Comparison of ENCODE assay signal across 10 cellular contexts in the genomic region with DNA sequence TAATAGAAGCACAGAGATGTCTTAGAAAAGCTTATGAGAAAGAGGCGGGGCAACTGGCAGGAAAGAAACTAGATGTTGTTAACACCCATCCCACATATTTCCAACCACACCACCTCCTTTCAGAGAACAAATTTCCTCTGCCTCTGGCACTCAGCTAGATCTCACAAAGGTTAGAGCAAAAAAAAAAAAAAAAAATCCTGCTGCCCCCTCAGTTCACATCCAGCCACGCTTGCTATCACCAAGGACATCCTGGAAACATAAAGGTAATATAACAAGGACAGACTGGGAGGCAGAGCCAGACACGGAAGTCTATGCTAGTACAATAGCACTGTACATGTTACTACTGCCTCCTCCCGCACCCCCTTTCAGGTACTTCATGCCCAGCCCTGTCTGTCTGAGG.
DNase-seq lines count a peak whose midpoint lies in the region; ATAC-seq and FAIRE-seq lines count a peak whose summit lies in the region.
"Had no signal": no experiment of that assay in that cellular context is flagged by ENCODE, and none has a peak within 500 bp of the region (broad histone marks: within the 10 kb centered on the region; RNA-seq: fewer than 3 reads in every experiment).

No MANE protein-coding gene starts in this region.

- H3K27ac ChIP-seq in CD8-positive, alpha-beta memory T cell (ENCODE audit: low read depth, low read length): no peak overlapping the region
- H3K27ac ChIP-seq in small intestine (ENCODE audit: low read depth in 1 of 2, low read length in 1 of 2): peak overlapping the region; percentile 61 to 76

- peak overlapping the region; percentile 80 to 99 (median 94) for H3K27ac Mint-ChIP-seq in CD8-positive, alpha-beta memory T cell
- H3K27ac Mint-ChIP-seq in activated T-helper 2 cell treated with anti-CD3 and anti-CD28 coated beads, Interferon-gamma antibody, Interleukin-2, Interleukin-4, amounts not matched to agents 10 μg/mL and 5 μg/mL and 100 μg/mL, durations not matched to agents 14 hours and 24 hours and 36 hours: peak overlapping the region; percentile 76

- no peaks in the 10 kb centered on the region for H3K27me3 ChIP-seq in CD8-positive, alpha-beta memory T cell (ENCODE audit: insufficient read depth, low read length, poor library complexity, severe bottlenecking)
- H3K27me3 ChIP-seq in small intestine (ENCODE audit: control insufficient read depth in 2 of 2, insufficient read depth in 2 of 2, low read length in 2 of 2): no peaks in the 10 kb centered on the region

- H3K4me3 Mint-ChIP-seq in CD8-positive, alpha-beta memory T cell: peak overlapping the region; percentile 11 to 86 (median 81)
- H3K4me3 Mint-ChIP-seq in activated T-helper 2 cell treated with anti-CD3 and anti-CD28 coated beads, Interferon-gamma antibody, Interleukin-2, Interleukin-4, amounts not matched to agents 10 μg/mL and 5 μg/mL and 100 μg/mL, durations not matched to agents 14 hours and 24 hours and 36 hours (ENCODE audit: low read depth): peak overlapping the region; percentile 26

- H3K4me1 Mint-ChIP-seq in CD8-positive, alpha-beta memory T cell: peaks cover 45 to 53% (median 50%) of the 10 kb centered on the region in 3 donors
- peaks cover 50% of the 10 kb centered on the region for H3K4me1 Mint-ChIP-seq in activated T-helper 2 cell treated with anti-CD3 and anti-CD28 coated beads, Interferon-gamma antibody, Interleukin-2, Interleukin-4, amounts not matched to agents 10 μg/mL and 5 μg/mL and 100 μg/mL, durations not matched to agents 14 hours and 24 hours and 36 hours (ENCODE audit: low read depth)

- CTCF ChIA-PET in CD8-positive, alpha-beta memory T cell (lab: Charles Lee): interaction anchor here (0.7 to 1.8 kb wide), 5 partner anchors 11 to 245 kb away, joined by 3 to 4 read pairs (median 3); no protein-coding TSS in a partner anchor

- POLR2A ChIA-PET in CD8-positive, alpha-beta memory T cell (lab: Charles Lee): interaction anchor here (0.6 kb wide), 1 partner anchor 240 kb away, joined by 5 read pairs; no protein-coding TSS in a partner anchor

- no peaks in the 10 kb centered on the region for H3K36me3 ChIP-seq in CD8-positive, alpha-beta memory T cell (ENCODE audit: insufficient read depth, low read length)
- no peaks in the 10 kb centered on the region for H3K36me3 ChIP-seq in small intestine (ENCODE audit: control insufficient read depth in 2 of 2, insufficient read depth in 2 of 2, low read length in 2 of 2)

- ATAC-seq in HG03354 (IDR thresholded peaks at IDR 0.05; ENCODE audit: poor library complexity, severe bottlenecking, unreplicated experiment): peak; percentile 32

- intact Hi-C loops in activated T-helper 2 cell treated with anti-CD3 and anti-CD28 coated beads, Interferon-gamma antibody, Interleukin-2, Interleukin-4, amounts not matched to agents 10 μg/mL and 5 μg/mL and 100 μg/mL, durations not matched to agents 14 hours and 24 hours and 36 hours (cut with micrococcal nuclease): loop anchor here (1.0 kb wide), 3 partner anchors 35 to 492 kb away; no protein-coding TSS in a partner anchor

- H3K9me3 ChIP-seq in CD8-positive, alpha-beta memory T cell (ENCODE audit: low read length): no peaks in the 10 kb centered on the region
- H3K9me3 ChIP-seq in small intestine (ENCODE audit: control insufficient read depth, low read depth): no peaks in the 10 kb centered on the region

- peaks cover 36% of the 10 kb centered on the region for H3K4me1 ChIP-seq in CD8-positive, alpha-beta memory T cell (ENCODE audit: insufficient read depth, low read length)
- peaks cover 2 to 8% of the 10 kb centered on the region in 2 donors for H3K4me1 ChIP-seq in small intestine (ENCODE audit: control insufficient read depth in 2 of 2, insufficient read depth in 1 of 2, low read depth in 1 of 2, low read length in 1 of 2)

- no peak for FAIRE-seq in small intestine (lab: Jason Lieb, UNC)

- DNase-seq in CD8-positive, alpha-beta memory T cell: peak in 4 of 5 donors; percentile 13 to 61 (median 50)
- peak; percentile 34 for DNase-seq in activated T-helper 2 cell treated with anti-CD3 and anti-CD28 coated beads, Interferon-gamma antibody, Interleukin-2, Interleukin-4, amounts not matched to agents 10 μg/mL and 5 μg/mL and 100 μg/mL, durations not matched to agents 14 hours and 24 hours and 36 hours (ENCODE audit: low spot score)
- DNase-seq in small intestine (peak; percentile 70), NCI-H748 treated with DMSO at 0.1 percent for 48 hours (lab: John Stamatoyannopoulos, UW) (no peak), globus pallidus (ENCODE audit: low spot score) (no peak), NCI-H1105 (lab: John Stamatoyannopoulos, UW) (no peak), DMS153 treated with DMSO at 0.1 percent for 48 hours (lab: John Stamatoyannopoulos, UW; ENCODE audit: unreplicated experiment) (no peak)
- DNase-seq: NCI-H1436 had no signal

- WGBS in small intestine, 3 donors: 23 to 47% (median 33%) methylated on average over 4 of the region's 4 CpGs

- H3K27me3 Mint-ChIP-seq in CD8-positive, alpha-beta memory T cell: no peaks in the 10 kb centered on the region
- H3K27me3 Mint-ChIP-seq in activated T-helper 2 cell treated with anti-CD3 and anti-CD28 coated beads, Interferon-gamma antibody, Interleukin-2, Interleukin-4, amounts not matched to agents 10 μg/mL and 5 μg/mL and 100 μg/mL, durations not matched to agents 14 hours and 24 hours and 36 hours (ENCODE audit: low read depth): no peaks in the 10 kb centered on the region

- H3K36me3 Mint-ChIP-seq in CD8-positive, alpha-beta memory T cell: peaks cover 0 to 13% (median 3%) of the 10 kb centered on the region in 3 donors
- peaks cover 28% of the 10 kb centered on the region for H3K36me3 Mint-ChIP-seq in activated T-helper 2 cell treated with anti-CD3 and anti-CD28 coated beads, Interferon-gamma antibody, Interleukin-2, Interleukin-4, amounts not matched to agents 10 μg/mL and 5 μg/mL and 100 μg/mL, durations not matched to agents 14 hours and 24 hours and 36 hours (ENCODE audit: low read depth)

- peak overlapping the region; percentile 26 for H3K4me3 ChIP-seq in CD8-positive, alpha-beta memory T cell (ENCODE audit: low read length)
- H3K4me3 ChIP-seq in small intestine (ENCODE audit: low read depth in 1 of 2, low read length in 2 of 2): no peak overlapping the region
- H3K4me3 ChIP-seq: lung had no signal

- H3K9me3 Mint-ChIP-seq in CD8-positive, alpha-beta memory T cell: peaks cover 0 to 11% (median 5%) of the 10 kb centered on the region in 5 donors
- H3K9me3 Mint-ChIP-seq in activated T-helper 2 cell treated with anti-CD3 and anti-CD28 coated beads, Interferon-gamma antibody, Interleukin-2, Interleukin-4, amounts not matched to agents 10 μg/mL and 5 μg/mL and 100 μg/mL, durations not matched to agents 14 hours and 24 hours and 36 hours: peaks cover 49% of the 10 kb centered on the region

Comparison
In these comparisons a context has a peak if more than half of its experiments do, and no peak if none do; other contexts are left out.
1. DNase-seq: peak in CD8-positive, alpha-beta memory T cell (4 of 5), activated T-helper 2 cell treated with anti-CD3 and anti-CD28 coated beads, Interferon-gamma antibody, Interleukin-2, Interleukin-4, amounts not matched to agents 10 μg/mL and 5 μg/mL and 100 μg/mL, durations not matched to agents 14 hours and 24 hours and 36 hours (single experiment) and small intestine (single experiment); none in NCI-H748 treated with DMSO at 0.1 percent for 48 hours (single experiment), globus pallidus (single experiment), NCI-H1105 (single experiment) and DMS153 treated with DMSO at 0.1 percent for 48 hours (single experiment).